ENCODE assay signal across 9 cellular contexts in the genomic region with DNA sequence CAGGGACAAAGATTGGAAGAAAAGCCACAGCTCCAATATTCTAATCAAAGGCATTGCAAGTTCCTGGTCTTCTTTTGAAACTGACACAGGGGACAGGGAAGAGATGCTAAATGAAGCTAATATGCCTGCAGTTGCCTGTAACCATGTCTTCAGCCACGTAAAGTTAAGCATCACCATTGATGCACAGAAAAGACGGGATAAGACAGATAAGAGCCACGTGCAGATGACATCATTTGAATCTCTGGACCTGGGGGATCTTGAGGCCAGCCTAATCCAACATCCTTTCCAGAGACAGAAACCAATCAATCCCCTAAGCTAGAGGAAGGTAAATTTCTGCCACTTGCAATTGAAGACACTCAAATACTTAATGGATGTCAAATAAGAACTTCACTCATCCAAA.
DNase-seq lines count a peak whose midpoint lies in the region; FAIRE-seq and TF ChIP-seq lines count a peak whose summit lies in the region.
"Had no signal": no experiment of that assay in that cellular context is flagged by ENCODE, and none has a peak within 500 bp of the region (broad histone marks: within the 10 kb centered on the region; RNA-seq: fewer than 3 reads in every experiment).

No MANE protein-coding gene starts in this region.

- H2AFZ ChIP-seq in GM23248 (no peak overlapping the region), endothelial cell of umbilical vein (ENCODE audit: low read depth, low read length) (no peak overlapping the region)

- H3K36me3 ChIP-seq in GM23248 (ENCODE audit: low read depth) (no peaks in the 10 kb centered on the region), endothelial cell of umbilical vein (ENCODE audit: control insufficient read depth in 2 of 2, extremely low read depth in 1 of 2, insufficient read depth in 2 of 2, low read length in 2 of 2) (no peaks in the 10 kb centered on the region)
- H3K36me3 ChIP-seq: lower lobe of right lung had no signal

- no TSS peak for BruUV-seq in endothelial cell of umbilical vein (replicated peaks; lab: Mats Ljungman, UMichigan)

- TF ChIP-seq CTCF in WI38 (IDR thresholded peaks at IDR 0.05; ENCODE audit: low read depth, low read length) (no peak), endothelial cell of umbilical vein (IDR thresholded peaks at IDR 0.05; ENCODE audit: extremely low read depth in 1 of 2, insufficient read depth in 1 of 2, low read depth in 1 of 2, low read length in 2 of 2) (no peak)

- dilution Hi-C loops in endothelial cell of umbilical vein (cut with MboI; ENCODE audit: extremely low pct_ligation_motif_present, low sequenced_read_pairs), result no loop called here

- H3K4me2 ChIP-seq in GM23248 (ENCODE audit: unreplicated experiment) (peak overlapping the region; percentile 66), endothelial cell of umbilical vein (ENCODE audit: insufficient read depth, low read length) (peak overlapping the region; percentile 15)

- intact Hi-C loops in endothelial cell of umbilical vein (cut with micrococcal nuclease), result loop anchor here (1.0 to 10.0 kb wide), 7 partner anchors 11 to 894 kb away; partner anchors contain the start of genes MSRB2 and PIP4K2A

- H4K20me1 ChIP-seq in GM23248 (ENCODE audit: insufficient read depth) (no peaks in the 10 kb centered on the region), endothelial cell of umbilical vein (replicated peaks; ENCODE audit: control insufficient read depth, extremely low read depth, insufficient read depth, low read length) (no peaks in the 10 kb centered on the region)

- H3K79me2 ChIP-seq in GM23248 (ENCODE audit: insufficient read depth) (peaks cover 63% of the 10 kb centered on the region), endothelial cell of umbilical vein (ENCODE audit: control insufficient read depth, insufficient read depth, low read length) (peaks cover 28% of the 10 kb centered on the region)

- H3K9ac ChIP-seq in GM23248 (peak overlapping the region; percentile 68), endothelial cell of umbilical vein (replicated peaks; ENCODE audit: extremely low read depth, insufficient read depth, low read length) (peak overlapping the region; percentile 40)

- no peak for TF ChIP-seq POLR2A in endothelial cell of umbilical vein (IDR thresholded peaks at IDR 0.05; ENCODE audit: low read depth, low read length)

- H3F3A ChIP-seq in GM23248 (ENCODE audit: insufficient read depth), result peaks cover 65% of the 10 kb centered on the region

- H3K9me3 ChIP-seq in GM23248 (ENCODE audit: low read depth) (no peaks in the 10 kb centered on the region), endothelial cell of umbilical vein (replicated peaks; ENCODE audit: control insufficient read depth, insufficient read depth, low read length) (no peaks in the 10 kb centered on the region)
- H3K9me3 ChIP-seq: lower lobe of right lung had no signal

- H3K27me3 ChIP-seq in GM23248 (replicated peaks; ENCODE audit: insufficient read depth) (no peaks in the 10 kb centered on the region), endothelial cell of umbilical vein (ENCODE audit: control insufficient read depth in 2 of 2, insufficient read depth in 2 of 2, low read length in 2 of 2) (no peaks in the 10 kb centered on the region)

- no peaks in the 10 kb centered on the region for H3K9me1 ChIP-seq in endothelial cell of umbilical vein (replicated peaks; ENCODE audit: control insufficient read depth, extremely low read depth, insufficient read depth, low read length)

- 39 to 41% methylated on average over 3 of the region's 3 CpGs for WGBS in GM23248 (ENCODE audit: low coverage in 1 of 2, low lambda C conversion rate in 2 of 2, missing lambda C conversion rate in 2 of 2), 2 experiments

- CTCF ChIA-PET in endothelial cell of umbilical vein (lab: Charles Lee), result interaction anchor here (1.0 to 1.6 kb wide), 4 partner anchors 9 to 47 kb away, joined by 3 to 8 read pairs (median 4); no protein-coding TSS in a partner anchor

- H3K9me2 ChIP-seq in GM23248 (ENCODE audit: insufficient read depth), result no peaks in the 10 kb centered on the region

- FAIRE-seq in endothelial cell of umbilical vein (lab: Jason Lieb, UNC), result no peak

- POLR2A ChIA-PET in endothelial cell of umbilical vein (lab: Charles Lee), result interaction anchor here (0.8 kb wide), 1 partner anchor 11 kb away, joined by 3 read pairs; no protein-coding TSS in a partner anchor

- peaks cover 71% of the 10 kb centered on the region for H3K4me1 ChIP-seq in GM23248 (ENCODE audit: insufficient read depth)
- peaks cover 69% of the 10 kb centered on the region for H3K4me1 ChIP-seq in endothelial cell of umbilical vein (ENCODE audit: control insufficient read depth, extremely low read depth, insufficient read depth, low read length)

- peak overlapping the region; percentile 93 for H3K27ac ChIP-seq in GM23248
- peak overlapping the region; percentile 81 for H3K27ac ChIP-seq in endothelial cell of umbilical vein (ENCODE audit: insufficient read depth, low read depth, low read length)
- H3K27ac ChIP-seq in skin epidermis, result peak overlapping the region in 12 of 21 experiments; percentile 11 to 85 (median 38)

- DNase-seq in GM23248, result no peak
- no peak for DNase-seq in endothelial cell of umbilical vein (ENCODE audit: low read depth, low spot score)
- no peak for DNase-seq in GF-D8 (lab: John Stamatoyannopoulos, UW)
- DNase-seq in SHP77 treated with DMSO at 0.1 percent for 48 hours (lab: John Stamatoyannopoulos, UW), result no peak
- no peak for DNase-seq in COR-L47 (lab: John Stamatoyannopoulos, UW)
- DNase-seq in NCI-H1105 treated with DMSO at 0.1 percent for 48 hours (lab: John Stamatoyannopoulos, UW), result no peak

- H3K4me3 ChIP-seq in GM23248 (no peak overlapping the region), WI38 (ENCODE audit: low read depth, low read length) (0 out of 2 replicates have a peak overlapping the region, but pooled peaks have one; percentile 8), endothelial cell of umbilical vein (replicated peaks in 1 of 3; ENCODE audit: insufficient read depth in 1 of 3, low read depth in 1 of 3, low read length in 3 of 3) (no peak overlapping the region), skin epidermis (no peak overlapping the region)
- H3K4me3 ChIP-seq: lower lobe of right lung had no signal

- in situ Hi-C loops in GM23248 (cut with MboI), result no loop called here

TF ChIP-seq in endothelial cell of umbilical vein, 7 proteins besides CTCF, POLR2A, EP300 and RAD21:
- TF ChIP-seq EZH2 (IDR thresholded peaks at IDR 0.05; ENCODE audit: borderline replicate concordance, low read depth, low read length, severe bottlenecking), result no peak
- TF ChIP-seq FOS (IDR thresholded peaks at IDR 0.05; ENCODE audit: borderline replicate concordance, insufficient read depth, low read length), result no peak
- TF ChIP-seq GATA2 (IDR thresholded peaks at IDR 0.05; ENCODE audit: insufficient read depth, insufficient read length, low read depth, low read length), result no peak
- TF ChIP-seq MAX (IDR thresholded peaks at IDR 0.05; ENCODE audit: insufficient read depth, insufficient read length), result no peak
- no peak for TF ChIP-seq JUN (IDR thresholded peaks at IDR 0.05; ENCODE audit: borderline replicate concordance, insufficient read depth, insufficient read length, low read depth)
- TF ChIP-seq MYC (IDR thresholded peaks at IDR 0.05; ENCODE audit: low read depth, low read length), result no peak
- no peak for TF ChIP-seq POLR2AphosphoS5 (IDR thresholded peaks at IDR 0.05; ENCODE audit: insufficient read depth, low read depth, low read length)
TF ChIP-seq in endothelial cell of umbilical vein: peak in this region for 0.

Comparison
In these comparisons a context has a peak if more than half of its experiments do, and no peak if none do; other contexts are left out.
1. H3K27ac ChIP-seq: peak in every context shown above with its lines; median percentile 93 in GM23248; 81 in endothelial cell of umbilical vein; 38 in skin epidermis.